ENCODE assay signal across 12 cellular contexts in genomic region chr5:55575815-55576583, GRCh38. TPM values are rescaled to one million over a fixed set of nuclear protein-coding genes. Genes with fewer than 3 reads are reported as not detected.
DNase-seq lines count a peak whose midpoint lies in the region; ATAC-seq and TF ChIP-seq lines count a peak whose summit lies in the region.
"Had no signal": no experiment of that assay in that cellular context is flagged by ENCODE, and none has a peak within 500 bp of the region (broad histone marks: within the 10 kb centered on the region; RNA-seq: fewer than 3 reads in every experiment).

No MANE protein-coding gene starts in this region.

- peak overlapping the region; percentile 73 for H3K9ac ChIP-seq in adipocyte (ENCODE audit: low read length)

- no peak for DNase-seq in breast epithelium (ENCODE audit: low spot score in 2 of 2)
- no peak for DNase-seq in MCF 10A (ENCODE audit: unreplicated experiment)
- DNase-seq in adipocyte (ENCODE audit: low read depth): peak; percentile 44
- DNase-seq in lower lobe of right lung: no peak
- no peak for DNase-seq in aorta
- no peak for DNase-seq in H7
- DNase-seq in AG08396 (ENCODE audit: low spot score): no peak
- no peak for DNase-seq in foreskin fibroblast
- DNase-seq: activated effector memory CD4-positive, alpha-beta T cell treated with Interleukin-2 at 50 U/mL for 16 hours; immature natural killer cell; NCI-H526; posterior cingulate gyrus had no signal

- H3K9me3 Mint-ChIP-seq in MCF 10A (ENCODE audit: unreplicated experiment): no peaks in the 10 kb centered on the region
- H3K9me3 Mint-ChIP-seq: immature natural killer cell had no signal

- CTCF ChIA-PET in MCF 10A (lab: Yijun Ruan, JAX): no interaction called here

- H3K4me1 Mint-ChIP-seq in MCF 10A (ENCODE audit: insufficient read depth, unreplicated experiment): no peaks in the 10 kb centered on the region
- H3K4me1 Mint-ChIP-seq: immature natural killer cell had no signal

- H3K4me3 ChIP-seq in breast epithelium (no peak overlapping the region), adipocyte (ENCODE audit: low read length) (peak overlapping the region; percentile 3), lower lobe of right lung (no peak overlapping the region), aorta (ENCODE audit: low read length in 2 of 2) (no peak overlapping the region), H7 (ENCODE audit: insufficient read depth, low read depth, low read length) (no peak overlapping the region), foreskin fibroblast (ENCODE audit: low read depth in 1 of 2, low read length in 2 of 2) (no peak overlapping the region)

- intact Hi-C loops in breast epithelium (cut with DNase I; ENCODE audit: low total_unique reads): no loop called here
- intact Hi-C loops in MCF 10A (cut with micrococcal nuclease): no loop called here
- intact Hi-C loops in lower lobe of right lung (cut with DNase I): no loop called here
- intact Hi-C loops in aorta (cut with DNase I): no loop called here

- 84 to 88% methylated on average over 8 of the region's 8 CpGs for WGBS in aorta, 2 donors

- POLR2A ChIA-PET in MCF 10A (lab: Yijun Ruan, JAX): interaction anchor here (0.7 kb wide), 1 partner anchor 32 kb away, joined by 3 read pairs; no protein-coding TSS in a partner anchor

- H3K9me3 ChIP-seq in breast epithelium: no peaks in the 10 kb centered on the region
- H3K9me3 ChIP-seq in adipocyte (ENCODE audit: control insufficient read depth, low read length): no peaks in the 10 kb centered on the region
- H3K9me3 ChIP-seq in lower lobe of right lung: no peaks in the 10 kb centered on the region
- H3K9me3 ChIP-seq in aorta (ENCODE audit: control insufficient read depth, low read length): no peaks in the 10 kb centered on the region

- H3K27me3 ChIP-seq in breast epithelium (no peaks in the 10 kb centered on the region), adipocyte (replicated peaks; ENCODE audit: control insufficient read depth, insufficient read depth, low read length) (no peaks in the 10 kb centered on the region), lower lobe of right lung (ENCODE audit: low read depth) (no peaks in the 10 kb centered on the region), aorta (ENCODE audit: control insufficient read depth in 1 of 2, insufficient read depth in 2 of 2, low read length in 1 of 2) (no peaks in the 10 kb centered on the region), H7 (ENCODE audit: control insufficient read depth, insufficient read depth, low read length) (no peaks in the 10 kb centered on the region)

- no peaks in the 10 kb centered on the region for H3K36me3 Mint-ChIP-seq in MCF 10A (ENCODE audit: insufficient read depth, unreplicated experiment)
- H3K36me3 Mint-ChIP-seq: immature natural killer cell had no signal

- TF ChIP-seq POLR2A in breast epithelium (IDR thresholded peaks at IDR 0.05): no peak

- H3K4me1 ChIP-seq in breast epithelium (peaks cover 0 to 21% of the 10 kb centered on the region in 2 donors), adipocyte (ENCODE audit: control insufficient read depth, insufficient read depth, low read length) (peaks cover 37% of the 10 kb centered on the region), lower lobe of right lung (peaks cover 36% of the 10 kb centered on the region), aorta (ENCODE audit: control insufficient read depth in 1 of 2, insufficient read depth in 2 of 2, low read length in 2 of 2) (peaks cover 2 to 6% of the 10 kb centered on the region in 2 donors)

- no peaks in the 10 kb centered on the region for H3K27me3 Mint-ChIP-seq in MCF 10A (ENCODE audit: insufficient read depth, unreplicated experiment)

- TF ChIP-seq CTCF in breast epithelium (IDR thresholded peaks at IDR 0.05): no peak
- no peak for TF ChIP-seq CTCF in MCF 10A (IDR thresholded peaks at IDR 0.05; ENCODE audit: unreplicated experiment)
- no peak for TF ChIP-seq CTCF in lower lobe of right lung (IDR thresholded peaks at IDR 0.05)
- TF ChIP-seq CTCF in foreskin fibroblast (IDR thresholded peaks at IDR 0.05; ENCODE audit: low read depth, low read length): no peak

- BruUV-seq in MCF 10A (replicated peaks; lab: Mats Ljungman, UMichigan): no TSS peak

- ATAC-seq in lower lobe of right lung (peak; percentile 60 to 70), aorta (ENCODE audit: low FRiP score) (peak; percentile 60)

- H3K27ac Mint-ChIP-seq in MCF 10A (ENCODE audit: low read depth, unreplicated experiment): no peak overlapping the region
- H3K27ac Mint-ChIP-seq: immature natural killer cell had no signal

- H3K27ac ChIP-seq in breast epithelium: peak overlapping the region; percentile 85 to 86
- no peak overlapping the region for H3K27ac ChIP-seq in lower lobe of right lung
- no peak overlapping the region for H3K27ac ChIP-seq in aorta (ENCODE audit: low read depth in 1 of 2, low read length in 2 of 2)

- H3K36me3 ChIP-seq in breast epithelium: no peaks in the 10 kb centered on the region
- H3K36me3 ChIP-seq in adipocyte (ENCODE audit: control insufficient read depth, insufficient read depth, low read length, severe bottlenecking): no peaks in the 10 kb centered on the region
- no peaks in the 10 kb centered on the region for H3K36me3 ChIP-seq in lower lobe of right lung
- H3K36me3 ChIP-seq in aorta (ENCODE audit: control insufficient read depth in 1 of 2, insufficient read depth in 2 of 2, low read length in 1 of 2): no peaks in the 10 kb centered on the region
- H3K36me3 ChIP-seq in H7 (replicated peaks; ENCODE audit: control insufficient read depth, insufficient read depth, low read length): no peaks in the 10 kb centered on the region

- no peak overlapping the region for H3K4me3 Mint-ChIP-seq in MCF 10A (ENCODE audit: unreplicated experiment)
- H3K4me3 Mint-ChIP-seq: immature natural killer cell had no signal

RNA-seq across cellular contexts. Expression of gene PLPP1, which starts 41.2 kb away (rescaled TPM):
- 100 to 1,000 TPM; 177 to 339 (median 237) TPM for total RNA-seq in breast epithelium
- 7.5 and 10.4 TPM in 2 replicates for total RNA-seq in MCF 10A (2022)
- 48.1 TPM for total RNA-seq in lower lobe of right lung
- 100 to 1,000 TPM; 127 to 214 TPM for total RNA-seq in aorta
- polyA plus RNA-seq in aorta: 100 to 1,000 TPM; 104 to 535 TPM
- total RNA-seq in H7 (2014; rRNA removed; shearing (Covaris generic)): 81.4 and 97.4 TPM in 2 replicates

Comparison
In these comparisons a context has a peak if more than half of its experiments do, and no peak if none do; other contexts are left out.
1. H3K27ac ChIP-seq: peak in breast epithelium (2 of 2); none in lower lobe of right lung (single experiment) and aorta (0 of 2).